Comparison of ENCODE assay signal across 21 cellular contexts in the genomic region with DNA sequence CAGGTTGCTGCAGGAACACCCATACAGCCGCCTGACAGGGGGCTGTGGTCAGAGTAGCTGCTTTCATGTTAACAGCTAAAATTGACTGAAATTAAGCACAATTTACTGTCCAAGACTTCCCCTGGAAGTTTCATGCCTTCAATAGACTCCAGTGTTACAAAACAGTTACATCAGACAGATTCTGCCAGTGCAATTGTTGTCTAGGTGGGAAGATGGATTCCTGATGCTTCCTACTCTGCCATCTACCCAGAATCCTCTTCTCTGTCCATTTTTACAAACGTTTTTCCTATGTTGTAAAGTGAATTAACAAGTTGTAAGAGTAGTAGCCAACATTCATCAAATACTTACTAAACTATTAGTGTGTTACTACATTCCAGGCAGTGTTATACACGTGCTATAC. TPM values are rescaled to one million over a fixed set of nuclear protein-coding genes. Genes with fewer than 3 reads are reported as not detected.
DNase-seq lines count a peak whose midpoint lies in the region; ATAC-seq, FAIRE-seq and TF ChIP-seq lines count a peak whose summit lies in the region.
"Had no signal": no experiment of that assay in that cellular context is flagged by ENCODE, and none has a peak within 500 bp of the region (broad histone marks: within the 10 kb centered on the region; RNA-seq: fewer than 3 reads in every experiment).

No MANE protein-coding gene starts in this region.

- no peak for TF ChIP-seq EP300 in K562 (IDR thresholded peaks at IDR 0.05; ENCODE audit: low read length)

- no peaks in the 10 kb centered on the region for H4K20me1 ChIP-seq in K562 (replicated peaks; ENCODE audit: control insufficient read depth, insufficient read depth, low read length)

- H3K4me2 ChIP-seq in K562 (ENCODE audit: insufficient read depth, low read length) (no peak overlapping the region), mesenchymal stem cell (ENCODE audit: low read length, poor library complexity, severe bottlenecking) (peak overlapping the region; percentile 12)

- peaks cover 7% of the 10 kb centered on the region for H3K4me1 Mint-ChIP-seq in activated CD4-positive, alpha-beta T cell treated with anti-CD3 and anti-CD28 coated beads for 36 hours

- no peak overlapping the region for H2BK12ac ChIP-seq in mesenchymal stem cell (ENCODE audit: low read length in 2 of 2)

- H2BK120ac ChIP-seq in mesenchymal stem cell (ENCODE audit: low read depth, low read length) = no peak overlapping the region

- H3K14ac ChIP-seq in mesenchymal stem cell (ENCODE audit: low read length in 2 of 2) = no peak overlapping the region

- H3K9me3 ChIP-seq in K562 (replicated peaks; ENCODE audit: control insufficient read depth, insufficient read depth, low read depth, low read length) (peaks cover 9% of the 10 kb centered on the region), mesenchymal stem cell (ENCODE audit: control insufficient read depth, low read length) (peaks cover 24% of the 10 kb centered on the region), spleen (peaks cover 4 to 34% (median 29%) of the 10 kb centered on the region in 8 donors)

- no peak for FAIRE-seq in K562 (lab: Jason Lieb, UNC)
- FAIRE-seq: D721Med, G401.6, GM12891, H54 had no signal

- H2AFZ ChIP-seq in K562 (ENCODE audit: low read depth, low read length) (no peak overlapping the region), mesenchymal stem cell (ENCODE audit: low read depth, low read length) (no peak overlapping the region)
- H2AFZ ChIP-seq: GM23248 had no signal

- H3K79me1 ChIP-seq in mesenchymal stem cell (replicated peaks; ENCODE audit: low read length, poor library complexity, severe bottlenecking) = peaks cover 14% of the 10 kb centered on the region

- H3K27me3 ChIP-seq in K562 (ENCODE audit: control insufficient read depth in 2 of 2, insufficient read depth in 2 of 2, low read length in 2 of 2) (no peaks in the 10 kb centered on the region), mesenchymal stem cell (ENCODE audit: control insufficient read depth in 1 of 2, insufficient read depth in 1 of 2, low read length in 2 of 2) (no peaks in the 10 kb centered on the region), spleen (replicated peaks in 1 of 7) (peaks cover 0 to 51% (median 0%) of the 10 kb centered on the region in 7 donors)
- H3K27me3 ChIP-seq: BE2C had no signal

- no peak overlapping the region for H2BK15ac ChIP-seq in mesenchymal stem cell (ENCODE audit: low read depth, poor library complexity, severe bottlenecking)

- peaks cover 15% of the 10 kb centered on the region for H3K9me3 Mint-ChIP-seq in activated CD4-positive, alpha-beta T cell treated with anti-CD3 and anti-CD28 coated beads for 36 hours (ENCODE audit: low read depth)

- H3K36me3 ChIP-seq in K562 (ENCODE audit: control insufficient read depth, insufficient read depth, low read length) (no peaks in the 10 kb centered on the region), mesenchymal stem cell (ENCODE audit: control insufficient read depth in 1 of 2, insufficient read depth in 2 of 2, low read depth in 1 of 2, low read length in 2 of 2) (no peaks in the 10 kb centered on the region), spleen (no peaks in the 10 kb centered on the region)
- H3K36me3 ChIP-seq: BE2C had no signal

- peaks cover 29% of the 10 kb centered on the region for H3K27me3 Mint-ChIP-seq in activated CD4-positive, alpha-beta T cell treated with anti-CD3 and anti-CD28 coated beads for 36 hours

- ATAC-seq in K562 = no peak
- ATAC-seq in activated CD4-positive, alpha-beta T cell treated with anti-CD3 and anti-CD28 coated beads for 36 hours = no peak
- ATAC-seq: HCT116 had no signal

- DNase-seq in AG10803 (ENCODE audit: low read depth) (peak; percentile 58), K562 (ENCODE audit: extremely low read depth in 1 of 4, low spot score in 3 of 4) (no peak), mesenchymal stem cell (no peak), spleen (peak; percentile 1), NCI-H510A (lab: John Stamatoyannopoulos, UW) (no peak), mucosa of gallbladder (ENCODE audit: low spot score) (no peak)
- no peak for DNase-seq in activated CD4-positive, alpha-beta T cell treated with anti-CD3 and anti-CD28 coated beads for 36 hours
- DNase-seq: BE2C; CD4-positive, alpha-beta memory T cell; COR-L47; DMS153; DMS79 treated with DMSO at 0.1 percent for 48 hours; EL; GM23248 had no signal

- TF ChIP-seq RAD21 in K562 (CRISPR knock-in tag; conservative IDR thresholded peaks at IDR 0.05 in 1 of 2, IDR thresholded peaks at IDR 0.05 in 1 of 2) = no peak

- H3K79me2 ChIP-seq in K562 (ENCODE audit: control insufficient read depth, insufficient read depth, low read length) = no peaks in the 10 kb centered on the region

- 18% methylated on average over 3 of the region's 3 CpGs for WGBS in K562 (ENCODE audit: insufficient coverage, low coverage, missing lambda C conversion rate)
- 93% methylated on average over 2 of the region's 3 CpGs for WGBS in mesenchymal stem cell
- WGBS in spleen, 5 donors = 56 to 74% (median 64%) methylated on average over 3 of the region's 3 CpGs

- TF ChIP-seq CTCF in AG10803 (conservative IDR thresholded peaks at IDR 0.05; ENCODE audit: low read length) = no peak
- no peak for TF ChIP-seq CTCF in K562 (IDR thresholded peaks at IDR 0.05 in 2 of 3, conservative IDR thresholded peaks at IDR 0.05 in 1 of 3; ENCODE audit: insufficient read depth in 2 of 3, low read depth in 1 of 3, low read length in 3 of 3)
- no peak for TF ChIP-seq CTCF in spleen (IDR thresholded peaks at IDR 0.05 in 8 of 11, conservative IDR thresholded peaks at IDR 0.05 in 3 of 11)

- POLR2A ChIA-PET in K562 (lab: Yijun Ruan, JAX) = no interaction called here
- POLR2A ChIA-PET in activated CD4-positive, alpha-beta T cell treated with anti-CD3 and anti-CD28 coated beads for 36 hours (lab: Charles Lee) = no interaction called here

- H3K4me3 ChIP-seq in AG10803 (ENCODE audit: low read length) (no peak overlapping the region), K562 (no peak overlapping the region), mesenchymal stem cell (ENCODE audit: insufficient read depth in 1 of 2, low read depth in 1 of 2, low read length in 2 of 2) (no peak overlapping the region), spleen (no peak overlapping the region)
- H3K4me3 ChIP-seq: GM23248 had no signal

- H4K8ac ChIP-seq in mesenchymal stem cell (ENCODE audit: low read length) = no peak overlapping the region

- H3K27ac ChIP-seq in K562 (ENCODE audit: extremely low read depth, low read depth, low read length) = no peak overlapping the region
- H3K27ac ChIP-seq in mesenchymal stem cell (ENCODE audit: low read length, poor library complexity, severe bottlenecking) = no peak overlapping the region
- H3K27ac ChIP-seq in spleen = no peak overlapping the region
- H3K27ac ChIP-seq: C4-2B, GM23248 had no signal

- H3K4me1 ChIP-seq in K562 (replicated peaks in 1 of 2; ENCODE audit: control insufficient read depth in 2 of 2, insufficient read depth in 2 of 2, low read length in 2 of 2) (peaks cover 5 to 11% of the 10 kb centered on the region in 2 experiments), mesenchymal stem cell (ENCODE audit: control insufficient read depth, insufficient read depth, low read depth, low read length) (peaks cover 11% of the 10 kb centered on the region), spleen (peaks cover 0 to 43% (median 15%) of the 10 kb centered on the region in 6 donors)
- H3K4me1 ChIP-seq: BE2C had no signal

- CTCF ChIA-PET in K562 (lab: Yijun Ruan, JAX; ENCODE audit: low intra/inter-chr PET ratio) = no interaction called here
- CTCF ChIA-PET in activated CD4-positive, alpha-beta T cell treated with anti-CD3 and anti-CD28 coated beads for 36 hours (lab: Charles Lee) = interaction anchor here (0.7 to 1.0 kb wide), 2 partner anchors 35 to 57 kb away, joined by 3 read pairs; no protein-coding TSS in a partner anchor

- H3K27ac Mint-ChIP-seq in activated CD4-positive, alpha-beta T cell treated with anti-CD3 and anti-CD28 coated beads for 36 hours = no peak overlapping the region
- H3K27ac Mint-ChIP-seq: CD4-positive, alpha-beta memory T cell; IgD-negative memory B cell had no signal

- no peak overlapping the region for H3K23ac ChIP-seq in mesenchymal stem cell (ENCODE audit: low read length in 2 of 2)

- no peaks in the 10 kb centered on the region for H3K9me1 ChIP-seq in K562 (ENCODE audit: control insufficient read depth, insufficient read depth, low read length)

- H3K36me3 Mint-ChIP-seq in activated CD4-positive, alpha-beta T cell treated with anti-CD3 and anti-CD28 coated beads for 36 hours (ENCODE audit: low read depth) = peaks cover 7% of the 10 kb centered on the region

- no peak overlapping the region for H3K4ac ChIP-seq in mesenchymal stem cell (ENCODE audit: low read depth in 1 of 2, low read length in 2 of 2)

- TF ChIP-seq POLR2A in K562 (conservative IDR thresholded peaks at IDR 0.05) (no peak), spleen (IDR thresholded peaks at IDR 0.05) (no peak)

- H4K91ac ChIP-seq in mesenchymal stem cell (ENCODE audit: low read length) = no peak overlapping the region

- no peak overlapping the region for H2AK5ac ChIP-seq in mesenchymal stem cell (ENCODE audit: low read length, severe bottlenecking)

- no peak overlapping the region for H2BK5ac ChIP-seq in mesenchymal stem cell (ENCODE audit: low read depth, low read length, poor library complexity, severe bottlenecking)

- no peak overlapping the region for H3K4me3 Mint-ChIP-seq in activated CD4-positive, alpha-beta T cell treated with anti-CD3 and anti-CD28 coated beads for 36 hours
- H3K4me3 Mint-ChIP-seq: CD4-positive, alpha-beta memory T cell; IgD-negative memory B cell had no signal

- H3K9ac ChIP-seq in K562 (ENCODE audit: insufficient read depth in 1 of 2, low read depth in 2 of 2, low read length in 2 of 2) (no peak overlapping the region), mesenchymal stem cell (ENCODE audit: low read length) (no peak overlapping the region)
- H3K9ac ChIP-seq: GM23248 had no signal

- H3K18ac ChIP-seq in mesenchymal stem cell (ENCODE audit: low read depth in 1 of 2, low read length in 2 of 2) = no peak overlapping the region

- intact Hi-C loops in K562 (cut with micrococcal nuclease) (no loop called here), spleen (cut with DNase I; ENCODE audit: low total_unique reads) (no loop called here)
- intact Hi-C loops in activated CD4-positive, alpha-beta T cell treated with anti-CD3 and anti-CD28 coated beads for 36 hours (cut with DNase I, micrococcal nuclease) = no loop called here

- in situ Hi-C loops in K562 (cut with MboI) = no loop called here

- BruUV-seq in K562 (replicated peaks; lab: Mats Ljungman, UMichigan) = no TSS peak

RNA-seq across cellular contexts. Expression of a gene that starts 5.2 kb away (rescaled TPM):
- total RNA-seq in K562 (2011; cell fraction: chromatin; rRNA removed; ENCODE audit: low replicate concordance) = 11.1 and 28.4 TPM in 2 replicates
- total RNA-seq in K562 (2011; cell fraction: nucleolus; rRNA removed) = 25.8 and 29.7 TPM in 2 replicates
- 21.8 and 26.4 TPM in 2 replicates for total RNA-seq in K562 (2011; cell fraction: nucleoplasm; rRNA removed)
- total RNA-seq in K562 (2014; rRNA removed) = 8.4 and 14.1 TPM in 2 replicates
- total RNA-seq in K562 (2014; rRNA removed; fragmentation: Illumina TruSeq; extraction: Trizol) = 3.3 and 4.2 TPM in 2 replicates
- total RNA-seq in K562 (2015; rRNA removed; fragmentation: Illumina TruSeq; extraction: Trizol) = 6.6 and 6.8 TPM in 2 replicates
- total RNA-seq in K562 (2021) = 11.9 and 14.1 TPM in 2 replicates
- 10.1 and 13.8 TPM in 2 replicates for polyA plus RNA-seq in K562 (2011; rRNA removed)
- polyA plus RNA-seq in K562 (2011; cell fraction: cytosol; rRNA removed) = 13.9 and 37.3 TPM in 2 replicates
- 7.1 and 14.0 TPM in 2 replicates for polyA plus RNA-seq in K562 (2011; cell fraction: nucleus; rRNA removed)
- polyA plus RNA-seq in K562 (2012) = 11.1 and 12.1 TPM in 2 replicates
- 8.4 and 12.1 TPM in 2 replicates for polyA plus RNA-seq in K562 (2014; fragmentation: Illumina TruSeq; extraction: Trizol)
- polyA plus RNA-seq in K562 (2014; fragmentation: Nextera tagmentation; extraction: Ambion mirVana) = 1 to 10 TPM in 1 of 2 experiments, under 1 TPM in 1; 0.60 to 1.0 TPM
- 9.1 and 12.3 TPM in 2 replicates for polyA plus RNA-seq in K562 (2014; rRNA removed)
- 7.3 and 10.2 TPM in 2 replicates for polyA minus RNA-seq in K562 (2011; rRNA and poly(A)+ RNA removed)
- 11.4 and 12.7 TPM in 2 replicates for polyA minus RNA-seq in K562 (2011; cell fraction: cytosol; rRNA and poly(A)+ RNA removed)
- polyA minus RNA-seq in K562 (2011; cell fraction: nucleus; rRNA and poly(A)+ RNA removed) = 12.3 and 13.4 TPM in 2 replicates
- 47.5 TPM for polyA plus RNA-seq in mesenchymal stem cell (2013, experiment 1 of 2)
- 48.4 TPM for polyA plus RNA-seq in mesenchymal stem cell (2013, experiment 2 of 2)
- 10 to 100 TPM in 6 of 7 donors, 1 to 10 TPM in 1; 9.4 to 18.6 (median 13.1) TPM for total RNA-seq in spleen
- 1 to 10 TPM; 1.1 to 5.7 (median 1.8) TPM for polyA plus RNA-seq in spleen
- total RNA-seq in activated CD4-positive, alpha-beta T cell treated with anti-CD3 and anti-CD28 coated beads for 36 hours = 1 to 10 TPM; 8.0 to 8.3 TPM
- total RNA-seq in mucosa of gallbladder = 35.8 TPM
- total RNA-seq: CD4-positive, alpha-beta memory T cell had no signal
- polyA plus RNA-seq: IgD-negative memory B cell had no signal

Comparison
In these comparisons a context has a peak if more than half of its experiments do, and no peak if none do; other contexts are left out.
1. DNase-seq: peak in AG10803 (single experiment) and spleen (single experiment); none in K562 (0 of 4), mesenchymal stem cell (single experiment), NCI-H510A (single experiment), activated CD4-positive, alpha-beta T cell treated with anti-CD3 and anti-CD28 coated beads for 36 hours (single experiment) and mucosa of gallbladder (single experiment).